In the genomic region with DNA sequence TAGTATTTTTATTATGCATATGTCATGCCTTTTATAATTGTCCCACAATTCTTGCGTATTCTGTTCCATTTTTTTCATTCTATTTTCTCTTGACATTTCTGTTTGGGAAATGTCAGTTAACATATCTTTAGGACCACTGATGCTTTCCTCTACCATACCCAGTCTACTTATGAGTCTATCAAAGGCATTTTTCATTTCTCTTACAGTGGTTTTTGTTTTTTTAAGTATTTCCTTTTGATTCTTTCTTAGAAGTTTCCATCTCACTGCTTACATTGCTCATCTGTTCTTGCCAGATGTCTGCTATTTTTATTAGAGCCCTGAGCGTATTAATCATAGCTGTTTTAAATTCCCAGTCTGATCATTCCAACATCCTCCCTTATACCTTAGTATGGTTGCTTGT, we compare ENCODE assay signal across 33 cellular contexts. TPM values are rescaled to one million over a fixed set of nuclear protein-coding genes. Genes with fewer than 3 reads are reported as not detected.
"Had no signal": no experiment of that assay in that cellular context is flagged by ENCODE, and none has a peak within 500 bp of the region (broad histone marks: within the 10 kb centered on the region; RNA-seq: fewer than 3 reads in every experiment).

No MANE protein-coding gene starts in this region.

- DNase-seq: Kasumi-1, KG1, MG63, NCI-H1048, NCI-H1092 treated with DMSO at 0.1 percent for 48 hours, NCI-H1105 treated with DMSO at 0.1 percent for 48 hours, NCI-H1417, NCI-H1436, NCI-H146, NCI-H1694, NCI-H187, NCI-H1930, NCI-H2029 treated with DMSO at 0.1 percent for 48 hours, NCI-H2081 treated with DMSO at 0.1 percent for 48 hours, NCI-H2107, NCI-H2171, NCI-H226, NCI-H446 treated with DMSO at 0.1 percent for 48 hours, NCI-H510A, NCI-H524, NCI-H526, NCI-H69, NCI-H748 treated with DMSO at 0.1 percent for 48 hours, PC-3, Peyer's patch, Right ventricle myocardium superior, RPMI8226, SHP77 treated with DMSO at 0.1 percent for 48 hours, SK-N-SH, SW 1271 had no signal

- H3K27me3 ChIP-seq: Peyer's patch, SJSA1 had no signal

- H3K36me3 ChIP-seq: MG63, Peyer's patch, SJSA1 had no signal

- H3K4me2 ChIP-seq: SK-N-SH had no signal

- H3K27ac ChIP-seq: Peyer's patch, SJSA1 had no signal

- H3K4me3 ChIP-seq: MG63, Peyer's patch, SJSA1 had no signal

- H3K4me1 ChIP-seq: Peyer's patch, SJSA1 had no signal

- ATAC-seq: PC-3 had no signal

- H3K9me2 ChIP-seq: SK-N-SH had no signal

- H3K9me3 ChIP-seq: MG63, Peyer's patch, SJSA1, SK-N-SH had no signal

- H3K9ac ChIP-seq: SK-N-SH had no signal

RNA-seq across cellular contexts. Expression of a gene that starts 29.3 kb away (rescaled TPM):
- total RNA-seq: M059J, OCI-LY7, PC-3, Peyer's patch, Right ventricle myocardium superior, SJSA1 had no signal
- polyA plus RNA-seq: SK-N-SH had no signal

RNA-seq across cellular contexts. Expression of a gene that starts 50.1 kb away (rescaled TPM):
- total RNA-seq: M059J, OCI-LY7, PC-3, Peyer's patch, Right ventricle myocardium superior, SJSA1 had no signal
- polyA plus RNA-seq: SK-N-SH had no signal
